Comparison of ENCODE assay signal across 1 cellular context in the genomic region with DNA sequence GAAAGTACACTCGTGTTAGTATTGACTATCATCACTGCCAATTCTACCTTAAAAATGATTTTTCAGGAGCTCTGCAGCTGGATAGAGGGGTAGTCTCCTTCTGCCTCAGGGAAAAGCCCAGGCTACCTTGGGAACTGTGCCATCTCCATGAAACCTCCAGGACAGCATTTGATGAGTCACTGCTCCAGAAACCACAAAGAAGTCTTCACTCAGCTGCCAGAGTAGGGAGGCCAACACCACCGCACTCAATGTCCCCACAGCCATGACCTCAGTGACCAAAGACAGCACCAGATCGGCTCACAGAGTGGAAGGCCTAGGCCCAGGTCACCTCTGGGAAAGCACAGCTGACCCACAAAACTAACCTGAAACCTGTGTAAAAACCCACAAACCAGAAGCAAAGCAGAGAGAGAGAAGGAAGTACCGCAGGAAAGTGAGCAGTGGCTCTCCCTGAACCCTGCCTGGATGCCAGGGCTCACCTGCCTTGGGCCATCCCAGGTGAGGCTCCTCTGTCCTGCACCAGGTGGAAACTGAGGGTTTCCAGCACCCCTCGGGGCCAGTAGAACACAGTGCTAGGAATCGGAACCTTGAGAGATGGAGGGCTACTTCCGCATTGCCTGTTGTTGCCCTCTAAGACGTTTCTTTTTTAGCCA.
TF ChIP-seq lines count a peak whose summit lies in the region.

No MANE protein-coding gene starts in this region.

TF ChIP-seq in GM23338, 12 proteins besides CTCF, POLR2A, EP300 and RAD21 (continued from another document):
- TF ChIP-seq, protein P1, sequence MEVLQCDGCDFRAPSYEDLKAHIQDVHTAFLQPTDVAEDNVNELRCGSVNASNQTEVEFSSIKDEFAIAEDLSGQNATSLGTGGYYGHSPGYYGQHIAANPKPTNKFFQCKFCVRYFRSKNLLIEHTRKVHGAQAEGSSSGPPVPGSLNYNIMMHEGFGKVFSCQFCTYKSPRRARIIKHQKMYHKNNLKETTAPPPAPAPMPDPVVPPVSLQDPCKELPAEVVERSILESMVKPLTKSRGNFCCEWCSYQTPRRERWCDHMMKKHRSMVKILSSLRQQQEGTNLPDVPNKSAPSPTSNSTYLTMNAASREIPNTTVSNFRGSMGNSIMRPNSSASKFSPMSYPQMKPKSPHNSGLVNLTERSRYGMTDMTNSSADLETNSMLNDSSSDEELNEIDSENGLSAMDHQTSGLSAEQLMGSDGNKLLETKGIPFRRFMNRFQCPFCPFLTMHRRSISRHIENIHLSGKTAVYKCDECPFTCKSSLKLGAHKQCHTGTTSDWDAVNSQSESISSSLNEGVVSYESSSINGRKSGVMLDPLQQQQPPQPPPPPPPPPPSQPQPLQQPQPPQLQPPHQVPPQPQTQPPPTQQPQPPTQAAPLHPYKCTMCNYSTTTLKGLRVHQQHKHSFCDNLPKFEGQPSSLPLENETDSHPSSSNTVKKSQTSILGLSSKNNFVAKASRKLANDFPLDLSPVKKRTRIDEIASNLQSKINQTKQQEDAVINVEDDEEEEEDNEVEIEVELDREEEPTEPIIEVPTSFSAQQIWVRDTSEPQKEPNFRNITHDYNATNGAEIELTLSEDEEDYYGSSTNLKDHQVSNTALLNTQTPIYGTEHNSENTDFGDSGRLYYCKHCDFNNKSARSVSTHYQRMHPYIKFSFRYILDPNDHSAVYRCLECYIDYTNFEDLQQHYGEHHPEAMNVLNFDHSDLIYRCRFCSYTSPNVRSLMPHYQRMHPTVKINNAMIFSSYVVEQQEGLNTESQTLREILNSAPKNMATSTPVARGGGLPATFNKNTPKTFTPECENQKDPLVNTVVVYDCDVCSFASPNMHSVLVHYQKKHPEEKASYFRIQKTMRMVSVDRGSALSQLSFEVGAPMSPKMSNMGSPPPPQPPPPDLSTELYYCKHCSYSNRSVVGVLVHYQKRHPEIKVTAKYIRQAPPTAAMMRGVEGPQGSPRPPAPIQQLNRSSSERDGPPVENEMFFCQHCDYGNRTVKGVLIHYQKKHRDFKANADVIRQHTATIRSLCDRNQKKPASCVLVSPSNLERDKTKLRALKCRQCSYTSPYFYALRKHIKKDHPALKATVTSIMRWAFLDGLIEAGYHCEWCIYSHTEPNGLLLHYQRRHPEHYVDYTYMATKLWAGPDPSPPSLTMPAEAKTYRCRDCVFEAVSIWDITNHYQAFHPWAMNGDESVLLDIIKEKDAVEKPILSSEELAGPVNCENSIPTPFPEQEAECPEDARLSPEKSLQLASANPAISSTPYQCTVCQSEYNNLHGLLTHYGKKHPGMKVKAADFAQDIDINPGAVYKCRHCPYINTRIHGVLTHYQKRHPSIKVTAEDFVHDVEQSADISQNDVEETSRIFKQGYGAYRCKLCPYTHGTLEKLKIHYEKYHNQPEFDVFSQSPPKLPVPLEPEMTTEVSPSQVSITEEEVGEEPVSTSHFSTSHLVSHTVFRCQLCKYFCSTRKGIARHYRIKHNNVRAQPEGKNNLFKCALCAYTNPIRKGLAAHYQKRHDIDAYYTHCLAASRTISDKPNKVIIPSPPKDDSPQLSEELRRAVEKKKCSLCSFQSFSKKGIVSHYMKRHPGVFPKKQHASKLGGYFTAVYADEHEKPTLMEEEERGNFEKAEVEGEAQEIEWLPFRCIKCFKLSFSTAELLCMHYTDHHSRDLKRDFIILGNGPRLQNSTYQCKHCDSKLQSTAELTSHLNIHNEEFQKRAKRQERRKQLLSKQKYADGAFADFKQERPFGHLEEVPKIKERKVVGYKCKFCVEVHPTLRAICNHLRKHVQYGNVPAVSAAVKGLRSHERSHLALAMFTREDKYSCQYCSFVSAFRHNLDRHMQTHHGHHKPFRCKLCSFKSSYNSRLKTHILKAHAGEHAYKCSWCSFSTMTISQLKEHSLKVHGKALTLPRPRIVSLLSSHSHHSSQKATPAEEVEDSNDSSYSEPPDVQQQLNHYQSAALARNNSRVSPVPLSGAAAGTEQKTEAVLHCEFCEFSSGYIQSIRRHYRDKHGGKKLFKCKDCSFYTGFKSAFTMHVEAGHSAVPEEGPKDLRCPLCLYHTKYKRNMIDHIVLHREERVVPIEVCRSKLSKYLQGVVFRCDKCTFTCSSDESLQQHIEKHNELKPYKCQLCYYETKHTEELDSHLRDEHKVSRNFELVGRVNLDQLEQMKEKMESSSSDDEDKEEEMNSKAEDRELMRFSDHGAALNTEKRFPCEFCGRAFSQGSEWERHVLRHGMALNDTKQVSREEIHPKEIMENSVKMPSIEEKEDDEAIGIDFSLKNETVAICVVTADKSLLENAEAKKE (CRISPR knock-in tag; IDR thresholded peaks at IDR 0.05) = no peak
- TF ChIP-seq POLR2AphosphoS5 (IDR thresholded peaks at IDR 0.05; ENCODE audit: low read depth) (no peak), EZH2 (IDR thresholded peaks at IDR 0.05; ENCODE audit: low read depth, unreplicated experiment) (no peak), CREB1 (CRISPR knock-in tag; IDR thresholded peaks at IDR 0.05; ENCODE audit: low read depth) (no peak)
